Comparison of ENCODE assay signal across 16 cellular contexts in genomic region chr10:845526-845925, GRCh38.
DNase-seq lines count a peak whose midpoint lies in the region; ATAC-seq lines count a peak whose summit lies in the region.
"Had no signal": no experiment of that assay in that cellular context is flagged by ENCODE, and none has a peak within 500 bp of the region (broad histone marks: within the 10 kb centered on the region; RNA-seq: fewer than 3 reads in every experiment).

No MANE protein-coding gene starts in this region.

- peaks cover 64% of the 10 kb centered on the region for H3K36me3 Mint-ChIP-seq in activated CD4-positive, alpha-beta T cell treated with anti-CD3 and anti-CD28 coated beads, Interleukin-2, amount 10 ng/mL, durations not matched to agents 7 days and 5 days (ENCODE audit: low read depth)

- CTCF ChIA-PET in activated CD4-positive, alpha-beta T cell treated with anti-CD3 and anti-CD28 coated beads, Interleukin-2, amount 10 ng/mL, durations not matched to agents 7 days and 5 days (lab: Charles Lee), result no interaction called here

- peak overlapping the region; percentile 68 for H3K27ac Mint-ChIP-seq in activated CD4-positive, alpha-beta T cell treated with anti-CD3 and anti-CD28 coated beads, Interleukin-2, amount 10 ng/mL, durations not matched to agents 7 days and 5 days

- no peaks in the 10 kb centered on the region for H3K27me3 Mint-ChIP-seq in activated CD4-positive, alpha-beta T cell treated with anti-CD3 and anti-CD28 coated beads, Interleukin-2, amount 10 ng/mL, durations not matched to agents 7 days and 5 days

- no peak overlapping the region for H3K4me3 ChIP-seq in SJSA1
- H3K4me3 ChIP-seq: adrenal gland, right lobe of liver, uterus had no signal

- POLR2A ChIA-PET in activated CD4-positive, alpha-beta T cell treated with anti-CD3 and anti-CD28 coated beads, Interleukin-2, amount 10 ng/mL, durations not matched to agents 7 days and 5 days (lab: Charles Lee), result no interaction called here

- peaks cover 4% of the 10 kb centered on the region for H3K9me3 Mint-ChIP-seq in activated CD4-positive, alpha-beta T cell treated with anti-CD3 and anti-CD28 coated beads, Interleukin-2, amount 10 ng/mL, durations not matched to agents 7 days and 5 days

- no peak for ATAC-seq in HG03354 (IDR thresholded peaks at IDR 0.05; ENCODE audit: poor library complexity, severe bottlenecking, unreplicated experiment)

- H3K27me3 ChIP-seq in SJSA1 (replicated peaks), result no peaks in the 10 kb centered on the region
- H3K27me3 ChIP-seq: adrenal gland, right lobe of liver, uterus had no signal

- H3K27ac ChIP-seq in SJSA1, result 0 out of 2 replicates have a peak overlapping the region, but pooled peaks have one; percentile 1
- H3K27ac ChIP-seq: right lobe of liver, uterus had no signal

- peaks cover 75% of the 10 kb centered on the region for H3K36me3 ChIP-seq in SJSA1
- H3K36me3 ChIP-seq: uterus had no signal

- H3K4me3 Mint-ChIP-seq in activated CD4-positive, alpha-beta T cell treated with anti-CD3 and anti-CD28 coated beads, Interleukin-2, amount 10 ng/mL, durations not matched to agents 7 days and 5 days, result no peak overlapping the region

- H3K9me3 ChIP-seq in SJSA1 (replicated peaks), result no peaks in the 10 kb centered on the region
- H3K9me3 ChIP-seq: adrenal gland, right lobe of liver, uterus had no signal

- H3K4me1 Mint-ChIP-seq in activated CD4-positive, alpha-beta T cell treated with anti-CD3 and anti-CD28 coated beads, Interleukin-2, amount 10 ng/mL, durations not matched to agents 7 days and 5 days, result peaks cover 37% of the 10 kb centered on the region

- DNase-seq in activated CD4-positive, alpha-beta T cell treated with anti-CD3 and anti-CD28 coated beads, Interleukin-2, amount 10 ng/mL, durations not matched to agents 7 days and 5 days, result no peak
- no peak for DNase-seq in activated CD4-positive, alpha-beta T cell treated with anti-CD3 and anti-CD28 coated beads for 48 hours
- DNase-seq in SJSA1 (ENCODE audit: low read depth in 1 of 2, low spot score in 2 of 2) (peak in 1 of 2 experiments; percentile 45), fibroblast of peridontal ligament (ENCODE audit: extremely low read depth) (peak; percentile 8), pons (ENCODE audit: low spot score) (peak; percentile 43), NCI-H128 (lab: John Stamatoyannopoulos, UW; ENCODE audit: unreplicated experiment) (no peak), NCI-H226 (no peak)
- DNase-seq: ACHN; adrenal gland; DMS 273 treated with DMSO at 0.1 percent for 48 hours; GOT3; NCI-H1048; right lobe of liver; stimulated activated CD4-positive, alpha-beta T cell treated with anti-CD3 and anti-CD28 coated beads, Interleukin-2, amount 100 ng/mL, for 48 hours; uterus had no signal

- peaks cover 29% of the 10 kb centered on the region for H3K4me1 ChIP-seq in SJSA1 (replicated peaks)
- H3K4me1 ChIP-seq: adrenal gland, uterus had no signal

Comparison
In these comparisons a context has a peak if more than half of its experiments do, and no peak if none do; other contexts are left out.
1. DNase-seq: peak in fibroblast of peridontal ligament (single experiment) and pons (single experiment); none in activated CD4-positive, alpha-beta T cell treated with anti-CD3 and anti-CD28 coated beads, Interleukin-2, amount 10 ng/mL, durations not matched to agents 7 days and 5 days (single experiment), activated CD4-positive, alpha-beta T cell treated with anti-CD3 and anti-CD28 coated beads for 48 hours (single experiment), NCI-H128 (single experiment) and NCI-H226 (single experiment).